In the genomic region with DNA sequence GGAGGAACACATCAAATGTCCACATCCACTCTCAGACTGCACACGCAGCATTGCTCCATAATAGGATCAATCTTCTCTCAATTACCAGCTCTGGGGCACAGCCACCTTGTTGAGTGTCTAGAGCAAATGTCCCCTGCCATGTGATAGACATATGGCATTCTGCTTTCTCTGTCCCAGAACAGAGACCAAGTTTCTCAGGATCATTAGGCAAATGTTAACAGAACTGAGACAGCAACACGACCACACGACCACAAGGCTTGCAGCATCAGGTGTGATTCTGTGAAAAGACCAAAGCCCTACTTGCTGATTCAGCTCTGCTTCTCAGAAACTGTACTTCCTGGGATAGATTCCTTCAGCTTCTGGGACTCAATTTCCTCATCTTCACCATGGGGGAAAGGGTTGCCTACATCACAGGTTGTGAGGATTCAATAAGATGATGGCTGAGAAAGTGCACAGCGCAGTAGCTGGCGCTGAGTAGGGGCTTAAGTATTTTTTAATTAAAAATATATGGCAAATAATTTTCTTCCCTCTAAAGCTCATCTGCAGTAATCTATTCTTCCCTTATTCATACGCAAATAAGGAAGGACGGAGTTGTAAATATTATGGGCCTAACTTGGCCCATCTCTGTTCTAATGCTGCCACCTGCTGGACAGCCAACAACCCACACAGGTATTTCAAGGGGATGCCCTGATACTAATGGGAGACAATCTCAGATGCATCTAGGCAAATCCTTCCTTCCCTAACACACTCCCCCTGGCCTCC, we compare ENCODE assay signal across 8 cellular contexts. TPM values are rescaled to one million over a fixed set of nuclear protein-coding genes. Genes with fewer than 3 reads are reported as not detected.
DNase-seq lines count a peak whose midpoint lies in the region; ATAC-seq and TF ChIP-seq lines count a peak whose summit lies in the region.

No MANE protein-coding gene starts in this region.

- no peak overlapping the region for H3K27ac ChIP-seq in dorsolateral prefrontal cortex

- no peaks in the 10 kb centered on the region for H3K27me3 ChIP-seq in dorsolateral prefrontal cortex

- intact Hi-C loops in dorsolateral prefrontal cortex (cut with DNase I): loop anchor here (2.0 to 5.0 kb wide), 7 partner anchors 165 to 995 kb away; partner anchors contain the start of gene GALNT18 (in 1 of the 2)

- peak; percentile 1 for TF ChIP-seq CTCF in GM12801 (IDR thresholded peaks at IDR 0.05; ENCODE audit: extremely low read depth, insufficient read length)
- TF ChIP-seq CTCF in dorsolateral prefrontal cortex (IDR thresholded peaks at IDR 0.05 in 54 of 56, conservative IDR thresholded peaks at IDR 0.05 in 2 of 56; ENCODE audit: low read depth in 1 of 56, partially characterized antibody in 56 of 56): peak; percentile 86 to 100 (median 94)

- DNase-seq in NCI-H69 (lab: John Stamatoyannopoulos, UW): peak; percentile 82
- peak; percentile 35 to 63 for DNase-seq in activated CD4-positive, alpha-beta T cell treated with anti-CD3 and anti-CD28 coated beads, Interleukin-2, amount 50 U/mL, for 24 hours (ENCODE audit: low read depth in 1 of 2, low spot score in 1 of 2)
- peak; percentile 64 to 88 (median 78) for DNase-seq in dorsolateral prefrontal cortex
- peak; percentile 72 to 83 for DNase-seq in lung microvascular endothelial cell (ENCODE audit: low read depth in 2 of 2)
- DNase-seq in stimulated activated CD8-positive, alpha-beta memory T cell treated with anti-CD3 and anti-CD28 coated beads, Interleukin-15, amount 100 ng/mL, for 4 hours (ENCODE audit: low read depth in 2 of 2): peak; percentile 19 to 35

- no peak overlapping the region for H3K4me3 ChIP-seq in dorsolateral prefrontal cortex

- ATAC-seq in HG02981 (IDR thresholded peaks at IDR 0.05; ENCODE audit: unreplicated experiment) (peak; percentile 57), GM21717 (IDR thresholded peaks at IDR 0.05; ENCODE audit: unreplicated experiment) (no peak)

RNA-seq across cellular contexts. Expression of gene USP47, which starts 54.3 kb away (rescaled TPM):
- total RNA-seq in dorsolateral prefrontal cortex: 10 to 100 TPM; 49.7 to 92.3 (median 69.2) TPM
- total RNA-seq in lung microvascular endothelial cell: 44.9 and 59.1 TPM in 2 replicates

Comparison
In these comparisons a context has a peak if more than half of its experiments do, and no peak if none do; other contexts are left out.
1. DNase-seq: peak in every context shown above with its lines; median percentile 82 in NCI-H69; 78 in dorsolateral prefrontal cortex; 78 in lung microvascular endothelial cell; 49 in activated CD4-positive, alpha-beta T cell treated with anti-CD3 and anti-CD28 coated beads, Interleukin-2, amount 50 U/mL, for 24 hours; 27 in stimulated activated CD8-positive, alpha-beta memory T cell treated with anti-CD3 and anti-CD28 coated beads, Interleukin-15, amount 100 ng/mL, for 4 hours.